Comparison of ENCODE assay signal across 8 cellular contexts in the genomic region with DNA sequence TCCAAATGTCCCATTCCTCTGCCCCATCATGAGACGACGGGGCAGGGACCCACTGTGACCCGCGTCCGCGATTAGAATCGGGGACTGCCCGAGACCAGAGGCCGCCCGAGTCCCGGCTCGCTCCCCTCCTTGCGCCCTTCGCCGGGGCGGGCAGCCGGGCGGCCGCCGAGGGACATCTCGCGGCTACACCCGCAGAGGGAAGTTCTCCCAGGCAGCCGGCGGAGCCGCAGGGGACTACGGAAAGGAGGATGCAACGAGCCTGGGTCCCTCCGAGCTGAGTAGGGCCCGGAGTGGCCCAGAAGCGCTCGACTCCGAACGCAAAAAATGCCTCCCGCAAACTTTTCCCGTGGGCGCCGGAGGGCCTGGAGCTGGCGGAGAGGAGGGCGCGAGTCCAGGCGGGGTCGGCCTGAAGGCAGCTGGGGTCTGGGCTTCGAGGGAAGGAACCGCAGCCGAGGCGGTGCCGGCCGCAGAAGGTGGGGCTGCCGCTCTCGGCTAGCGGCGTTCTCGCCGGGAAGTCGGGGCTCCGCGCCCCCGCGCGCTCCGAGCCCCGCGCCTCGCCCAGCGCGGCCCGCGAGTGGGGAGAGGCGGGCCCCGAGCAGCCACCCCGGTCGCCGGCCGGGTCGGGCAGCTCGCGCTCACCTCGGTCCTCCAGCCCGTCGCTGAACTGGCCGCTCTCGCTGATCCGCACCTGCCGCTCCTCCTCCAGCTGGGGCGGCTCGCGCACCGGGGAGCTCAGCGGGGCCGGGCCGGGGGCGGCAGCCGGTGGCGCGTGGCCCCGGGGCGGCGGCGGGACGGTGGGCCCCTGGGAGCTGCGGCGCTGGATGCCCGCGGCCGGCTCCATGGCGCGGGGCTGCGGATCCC. TPM values are rescaled to one million over a fixed set of nuclear protein-coding genes. Genes with fewer than 3 reads are reported as not detected.
DNase-seq lines count a peak whose midpoint lies in the region; TF ChIP-seq lines count a peak whose summit lies in the region.

No MANE protein-coding gene starts in this region.

- no peak overlapping the region for H3K27ac ChIP-seq in esophagus squamous epithelium
- no peak overlapping the region for H3K27ac ChIP-seq in neuronal stem cell (replicated peaks; ENCODE audit: low read length)

- peak overlapping the region; percentile 57 for H2AK5ac ChIP-seq in neuronal stem cell (ENCODE audit: low read depth, low read length)

- intact Hi-C loops in esophagus squamous epithelium (cut with DNase I): no loop called here

- H3K4me2 ChIP-seq in neuronal stem cell (ENCODE audit: insufficient read depth, low read length, poor library complexity, severe bottlenecking): peak overlapping the region; percentile 85

- no peak overlapping the region for H4K8ac ChIP-seq in neuronal stem cell (ENCODE audit: low read depth, low read length)

- H4K91ac ChIP-seq in neuronal stem cell (ENCODE audit: low read depth, low read length, poor library complexity): no peak overlapping the region

- H3K4me1 ChIP-seq in esophagus squamous epithelium (peaks cover 7 to 22% (median 9%) of the 10 kb centered on the region in 3 donors), neuronal stem cell (ENCODE audit: control insufficient read depth in 2 of 2, insufficient read depth in 1 of 2, low read depth in 1 of 2, low read length in 2 of 2) (peaks cover 0 to 3% of the 10 kb centered on the region in 2 donors)

- H2BK5ac ChIP-seq in neuronal stem cell (ENCODE audit: low read length): no peak overlapping the region

- peak overlapping the region; percentile 85 for H2AFZ ChIP-seq in neuronal stem cell (ENCODE audit: low read length)

- H3K18ac ChIP-seq in neuronal stem cell (ENCODE audit: low read length): peak overlapping the region; percentile 96

- 10% methylated on average over 2 of the region's 109 CpGs; no CpG with 5 or more reads in 1 of the 2 donors for WGBS in esophagus squamous epithelium, 2 donors
- WGBS in neuronal stem cell (ENCODE audit: extremely low coverage in 2 of 2, insufficient read length in 2 of 2, insufficient replicate concordance in 1 of 2), 2 donors: no CpG with 5 or more reads among the region's 109 CpGs

- H3K4me3 ChIP-seq in GM12875 (ENCODE audit: low read depth, low read length) (peak overlapping the region; percentile 7), H7 (ENCODE audit: insufficient read depth, low read depth, low read length) (peak overlapping the region; percentile 66), esophagus squamous epithelium (peak overlapping the region; percentile 17 to 65 (median 36)), neuronal stem cell (ENCODE audit: low read length in 2 of 2) (peak overlapping the region in 1 of 2 donors; percentile 84)

- H3K36me3 ChIP-seq in H7 (replicated peaks; ENCODE audit: control insufficient read depth, insufficient read depth, low read length) (no peaks in the 10 kb centered on the region), esophagus squamous epithelium (no peaks in the 10 kb centered on the region), neuronal stem cell (replicated peaks in 1 of 2; ENCODE audit: control insufficient read depth in 2 of 2, insufficient read depth in 2 of 2, low read length in 2 of 2) (no peaks in the 10 kb centered on the region)

- H3K27ac Mint-ChIP-seq in T-helper 2 cell treated with Interferon-gamma antibody and Interleukin-4, amounts not matched to agents 5 μg/mL and 100 μg/mL, for 36 hours: no peak overlapping the region

- peaks cover 2% of the 10 kb centered on the region for H3K79me1 ChIP-seq in neuronal stem cell (ENCODE audit: low read depth, low read length)

- peak overlapping the region; percentile 42 for H2BK15ac ChIP-seq in neuronal stem cell (ENCODE audit: low read length)

- H3K27me3 ChIP-seq in H7 (ENCODE audit: control insufficient read depth, insufficient read depth, low read length) (peaks cover 55% of the 10 kb centered on the region), esophagus squamous epithelium (peaks cover 7 to 100% (median 24%) of the 10 kb centered on the region in 4 donors), neuronal stem cell (ENCODE audit: control insufficient read depth in 3 of 3, insufficient read depth in 3 of 3, low read depth in 1 of 3, low read length in 3 of 3) (peaks cover 0 to 82% (median 32%) of the 10 kb centered on the region in 3 experiments)

- TF ChIP-seq CTCF in GM12875 (IDR thresholded peaks at IDR 0.05; ENCODE audit: borderline replicate concordance, insufficient read depth, low read depth, low read length) (no peak), esophagus squamous epithelium (IDR thresholded peaks at IDR 0.05) (no peak)

- no peak overlapping the region for H3K4ac ChIP-seq in neuronal stem cell (ENCODE audit: low read length)

- no peak overlapping the region for H2BK120ac ChIP-seq in neuronal stem cell (ENCODE audit: low read depth, low read length)

- H3K4me3 Mint-ChIP-seq in T-helper 2 cell treated with Interferon-gamma antibody and Interleukin-4, amounts not matched to agents 5 μg/mL and 100 μg/mL, for 36 hours: peak overlapping the region; percentile 65

- H3K9me3 Mint-ChIP-seq in T-helper 2 cell treated with Interferon-gamma antibody and Interleukin-4, amounts not matched to agents 5 μg/mL and 100 μg/mL, for 36 hours: no peaks in the 10 kb centered on the region

- H3K36me3 Mint-ChIP-seq in T-helper 2 cell treated with Interferon-gamma antibody and Interleukin-4, amounts not matched to agents 5 μg/mL and 100 μg/mL, for 36 hours (ENCODE audit: low read depth): no peaks in the 10 kb centered on the region

- peak overlapping the region; percentile 90 for H3K9ac ChIP-seq in neuronal stem cell (ENCODE audit: low read depth, low read length, poor library complexity)

- H2BK12ac ChIP-seq in neuronal stem cell (ENCODE audit: low read length): peak overlapping the region; percentile 63

- H3K9me3 ChIP-seq in esophagus squamous epithelium: no peaks in the 10 kb centered on the region
- peaks cover 0 to 3% of the 10 kb centered on the region in 2 donors for H3K9me3 ChIP-seq in neuronal stem cell (replicated peaks in 1 of 2; ENCODE audit: control insufficient read depth in 2 of 2, insufficient read depth in 1 of 2, low read depth in 1 of 2, low read length in 2 of 2)

- peaks cover 80% of the 10 kb centered on the region for H3K27me3 Mint-ChIP-seq in T-helper 2 cell treated with Interferon-gamma antibody and Interleukin-4, amounts not matched to agents 5 μg/mL and 100 μg/mL, for 36 hours (ENCODE audit: low read depth)

- H3K14ac ChIP-seq in neuronal stem cell (ENCODE audit: low read length): no peak overlapping the region

- H3K23ac ChIP-seq in neuronal stem cell (ENCODE audit: low read depth, low read length, poor library complexity): peak overlapping the region; percentile 16

- no peak for TF ChIP-seq POLR2A in esophagus squamous epithelium (IDR thresholded peaks at IDR 0.05)

- peak; percentile 82 for DNase-seq in H7
- no peak for DNase-seq in T-helper 2 cell treated with Interferon-gamma antibody and Interleukin-4, amounts not matched to agents 5 μg/mL and 100 μg/mL, for 36 hours (ENCODE audit: low spot score)
- DNase-seq in esophagus squamous epithelium (lab: John Stamatoyannopoulos, UW): no peak
- DNase-seq in neuronal stem cell (ENCODE audit: low spot score): peak; percentile 27
- no peak for DNase-seq in Kasumi-1 (lab: John Stamatoyannopoulos, UW)
- no peak for DNase-seq in COLO829 (ENCODE audit: low spot score)
- DNase-seq in NCI-H524 treated with DMSO at 0.1 percent for 48 hours (lab: John Stamatoyannopoulos, UW): no peak

- H3K4me1 Mint-ChIP-seq in T-helper 2 cell treated with Interferon-gamma antibody and Interleukin-4, amounts not matched to agents 5 μg/mL and 100 μg/mL, for 36 hours (ENCODE audit: low read depth): peaks cover 15% of the 10 kb centered on the region

RNA-seq across cellular contexts. Expression of gene TMEM163, which starts 0.5 kb away (rescaled TPM):
- 0.14 and 0.26 TPM in 2 replicates for total RNA-seq in H7 (2014; rRNA removed; shearing (Covaris generic))
- total RNA-seq in esophagus squamous epithelium: under 1 TPM in 3 of 4 donors, not detected in 1; 0.09 to 0.19 (median 0.12) TPM
- 8.5 TPM for polyA plus RNA-seq in neuronal stem cell (2013, experiment 1 of 2)
- polyA plus RNA-seq in neuronal stem cell (2013, experiment 2 of 2): 8.8 TPM

Comparison
In these comparisons a context has a peak if more than half of its experiments do, and no peak if none do; other contexts are left out.
1. DNase-seq: peak in H7 (single experiment) and neuronal stem cell (single experiment); none in T-helper 2 cell treated with Interferon-gamma antibody and Interleukin-4, amounts not matched to agents 5 μg/mL and 100 μg/mL, for 36 hours (single experiment), esophagus squamous epithelium (single experiment), Kasumi-1 (0 of 2), COLO829 (single experiment) and NCI-H524 treated with DMSO at 0.1 percent for 48 hours (single experiment).